In the genomic region with DNA sequence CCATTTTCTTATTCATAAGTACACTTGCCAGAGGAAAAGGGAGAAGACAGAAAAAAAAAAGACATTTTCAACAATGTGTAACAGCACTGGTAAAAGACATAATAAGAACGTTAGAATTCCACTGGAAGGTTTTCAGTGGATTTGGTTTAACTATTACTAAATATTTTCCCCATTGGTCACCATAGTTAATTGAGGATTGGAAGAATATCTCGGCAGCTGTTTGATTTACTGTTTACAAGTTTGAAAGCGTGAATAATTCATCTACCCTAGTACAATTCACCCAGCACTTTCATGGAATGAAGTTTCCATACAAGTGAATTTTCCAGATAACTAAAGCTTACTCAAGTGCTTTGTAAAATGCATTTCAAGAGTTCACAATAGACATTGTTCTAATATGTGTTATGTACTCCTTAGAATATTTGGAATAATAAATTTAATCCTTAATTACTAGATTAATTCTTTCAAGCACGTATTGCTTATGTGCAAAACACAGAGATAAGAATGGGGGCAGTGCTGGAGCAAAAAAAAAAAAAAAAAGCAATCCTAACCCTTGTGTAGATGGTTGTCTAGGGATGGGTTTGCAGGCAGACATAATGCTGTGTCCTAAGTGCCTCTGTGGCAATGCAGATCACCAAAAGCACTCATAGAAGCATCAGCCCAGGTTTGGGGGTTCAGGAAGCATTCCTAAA, we compare ENCODE assay signal across 18 cellular contexts. TPM values are rescaled to one million over a fixed set of nuclear protein-coding genes. Genes with fewer than 3 reads are reported as not detected.
DNase-seq lines count a peak whose midpoint lies in the region; ATAC-seq, FAIRE-seq and TF ChIP-seq lines count a peak whose summit lies in the region.
"Had no signal": no experiment of that assay in that cellular context is flagged by ENCODE, and none has a peak within 500 bp of the region (broad histone marks: within the 10 kb centered on the region; RNA-seq: fewer than 3 reads in every experiment).

No MANE protein-coding gene starts in this region.

- H3K23me2 ChIP-seq in H1 (ENCODE audit: low read depth, low read length), result no peaks in the 10 kb centered on the region

- H2BK5ac ChIP-seq in H1 (ENCODE audit: low read depth, low read length), result no peak overlapping the region

- no peaks in the 10 kb centered on the region for H4K20me1 ChIP-seq in OCI-LY3 (ENCODE audit: insufficient read depth, low read length)
- no peaks in the 10 kb centered on the region for H4K20me1 ChIP-seq in H1 (replicated peaks in 1 of 2; ENCODE audit: control insufficient read depth in 1 of 2, insufficient read depth in 2 of 2, low read length in 2 of 2)

- ATAC-seq in HG02763 (IDR thresholded peaks at IDR 0.05; ENCODE audit: unreplicated experiment), result no peak
- ATAC-seq: body of pancreas had no signal

- H2BK12ac ChIP-seq in H1 (ENCODE audit: low read depth, low read length), result no peak overlapping the region

- no peak overlapping the region for H3K27ac ChIP-seq in OCI-LY3 (ENCODE audit: low read length)
- no peak overlapping the region for H3K27ac ChIP-seq in H1 (ENCODE audit: low read depth, low read length)
- H3K27ac ChIP-seq: body of pancreas, ovary had no signal

- TF ChIP-seq CTCF in OCI-LY3 (IDR thresholded peaks at IDR 0.05; ENCODE audit: low read depth, low read length), result no peak
- TF ChIP-seq CTCF in H1 (IDR thresholded peaks at IDR 0.05; ENCODE audit: control extremely low read depth in 1 of 3, insufficient read depth in 1 of 3, low read depth in 1 of 3, low read length in 3 of 3), result no peak

- CTCF ChIA-PET in H1 (lab: Charles Lee; ENCODE audit: partially characterized antibody), result interaction anchor here (0.7 to 7.0 kb wide), 6 partner anchors 11 to 535 kb away, joined by 3 to 34 read pairs (median 4); no protein-coding TSS in a partner anchor

- DNase-seq in DMS53 treated with DMSO at 0.1 percent for 48 hours (lab: John Stamatoyannopoulos, UW; ENCODE audit: unreplicated experiment), result peak; percentile 36
- DNase-seq in H1 (ENCODE audit: low read depth in 1 of 2, low spot score in 2 of 2), result no peak
- DNase-seq in renal cortical epithelial cell (ENCODE audit: low read depth), result peak; percentile 71
- no peak for DNase-seq in cortex of kidney (lab: John Stamatoyannopoulos, UW)
- no peak for DNase-seq in NCI-H1105 (lab: John Stamatoyannopoulos, UW)
- no peak for DNase-seq in NOMO-1 treated with dmso at 0.1 percent for 144 hours (lab: John Stamatoyannopoulos, UW; ENCODE audit: unreplicated experiment)
- DNase-seq: BE2C; body of pancreas; DMS79 treated with DMSO at 0.1 percent for 48 hours; effector CD8-positive, alpha-beta T cell; NCI-H1092 treated with DMSO at 0.1 percent for 48 hours; NCI-H2227 treated with DMSO at 0.1 percent for 48 hours; ovary; stimulated activated CD4-positive, alpha-beta T cell treated with anti-CD3 and anti-CD28 coated beads, Interleukin-12 subunit alpha, Interleukin-12 subunit beta, amount 100 ng/mL, for 4 hours had no signal

- no peak overlapping the region for H3K14ac ChIP-seq in H1 (ENCODE audit: insufficient read length)

- peak overlapping the region; percentile 24; the same call in 1 of the 2 replicates for H3K4me2 ChIP-seq in OCI-LY3 (ENCODE audit: low read length)
- no peak overlapping the region for H3K4me2 ChIP-seq in H1 (ENCODE audit: insufficient read depth in 1 of 2, low read depth in 2 of 2, low read length in 2 of 2)

- H3K4me1 ChIP-seq in OCI-LY3 (ENCODE audit: low read length) (no peaks in the 10 kb centered on the region), H1 (replicated peaks in 1 of 4; ENCODE audit: control insufficient read depth in 3 of 4, insufficient read depth in 4 of 4, low read length in 3 of 4) (peaks cover 0 to 2% (median under 1%) of the 10 kb centered on the region in 4 experiments; a peak in 2 of 7 replicates)
- H3K4me1 ChIP-seq: BE2C, body of pancreas had no signal

- POLR2A ChIA-PET in H1 (lab: Charles Lee; ENCODE audit: partially characterized antibody), result no interaction called here

- no peak overlapping the region for H4K91ac ChIP-seq in H1 (replicated peaks; ENCODE audit: insufficient read length, low read length)

- H2AK5ac ChIP-seq in H1 (ENCODE audit: low read depth, low read length), result no peak overlapping the region

- H3K79me1 ChIP-seq in H1 (ENCODE audit: low read depth, low read length), result no peaks in the 10 kb centered on the region

- H3K36me3 ChIP-seq in OCI-LY3 (replicated peaks; ENCODE audit: low read depth, low read length) (no peaks in the 10 kb centered on the region), H1 (ENCODE audit: control insufficient read depth in 2 of 4, insufficient read depth in 4 of 4, low read length in 3 of 4) (no peaks in the 10 kb centered on the region)
- H3K36me3 ChIP-seq: BE2C, ovary had no signal

- H3K4me3 ChIP-seq in OCI-LY3 (ENCODE audit: low read length) (no peak overlapping the region), H1 (ENCODE audit: extremely low read depth in 1 of 4, insufficient read depth in 2 of 4, low read depth in 3 of 4, low read length in 4 of 4) (no peak overlapping the region)
- H3K4me3 ChIP-seq: body of pancreas, ovary had no signal

- H2BK120ac ChIP-seq in H1 (replicated peaks; ENCODE audit: low read depth, low read length), result no peak overlapping the region

- H3K9me3 ChIP-seq in OCI-LY3 (ENCODE audit: insufficient read depth, low read length) (no peaks in the 10 kb centered on the region), H1 (ENCODE audit: insufficient read depth in 2 of 2, low read depth in 1 of 2, low read length in 1 of 2) (no peaks in the 10 kb centered on the region; a peak in 1 of 4 replicates)
- H3K9me3 ChIP-seq: BE2C, ovary had no signal

- H4K8ac ChIP-seq in H1 (ENCODE audit: extremely low read depth, insufficient read depth, low read length), result no peak overlapping the region

- H3K23ac ChIP-seq in H1 (ENCODE audit: insufficient read length), result no peak overlapping the region

- TF ChIP-seq RAD21 in H1 (IDR thresholded peaks at IDR 0.05 in 1 of 2, conservative IDR thresholded peaks at IDR 0.05 in 1 of 2; ENCODE audit: low read depth in 2 of 2, low read length in 2 of 2), result no peak

- H2BK20ac ChIP-seq in H1 (ENCODE audit: low read length), result no peak overlapping the region

- 90% methylated on average over 4 of the region's 4 CpGs; no CpG with 5 or more reads in 1 of the 2 experiments for WGBS in H1 (ENCODE audit: extremely low coverage in 1 of 2, insufficient coverage in 1 of 2, insufficient read length in 1 of 2, insufficient replicate concordance in 2 of 2, low coverage in 1 of 2, low lambda C conversion rate in 2 of 2, missing lambda C conversion rate in 1 of 2), 2 experiments

- H3K18ac ChIP-seq in H1 (ENCODE audit: extremely low read depth, low read length), result no peak overlapping the region

- H3K56ac ChIP-seq in H1 (replicated peaks; ENCODE audit: insufficient read length, low read depth, low read length), result no peak overlapping the region

- no peaks in the 10 kb centered on the region for H3K27me3 ChIP-seq in OCI-LY3 (ENCODE audit: low read depth, low read length)
- no peaks in the 10 kb centered on the region for H3K27me3 ChIP-seq in H1 (replicated peaks in 1 of 4; ENCODE audit: control insufficient read depth in 3 of 4, extremely low read depth in 1 of 4, insufficient read depth in 3 of 4, low read length in 3 of 4)
- H3K27me3 ChIP-seq: BE2C, body of pancreas, ovary had no signal

- TF ChIP-seq POLR2A in H1 (IDR thresholded peaks at IDR 0.05; ENCODE audit: control extremely low read depth in 1 of 2, low read depth in 2 of 2, low read length in 2 of 2), result no peak

- H3K9ac ChIP-seq in OCI-LY3 (ENCODE audit: low read length) (no peak overlapping the region), H1 (replicated peaks in 1 of 4; ENCODE audit: extremely low read depth in 1 of 4, low read depth in 3 of 4, low read length in 3 of 4) (no peak overlapping the region)

- H2AFZ ChIP-seq in OCI-LY3 (ENCODE audit: low read depth, low read length) (0 out of 2 replicates have a peak overlapping the region, but pooled peaks have one; percentile 21), H1 (ENCODE audit: low read length) (0 out of 2 replicates have a peak overlapping the region, but pooled peaks have one; percentile 24)

- no peak overlapping the region for H4K5ac ChIP-seq in H1 (ENCODE audit: insufficient read length, low read depth, low read length)

- H2BK15ac ChIP-seq in H1 (ENCODE audit: low read length), result no peak overlapping the region

- H3K4ac ChIP-seq in H1 (replicated peaks; ENCODE audit: insufficient read length, low read depth, low read length), result no peak overlapping the region

- no peaks in the 10 kb centered on the region for H3K79me2 ChIP-seq in OCI-LY3 (ENCODE audit: low read length)
- no peaks in the 10 kb centered on the region for H3K79me2 ChIP-seq in H1 (ENCODE audit: control insufficient read depth in 1 of 2, insufficient read depth in 2 of 2, low read length in 2 of 2)

- TF ChIP-seq EP300 in H1 (IDR thresholded peaks at IDR 0.05; ENCODE audit: borderline replicate concordance in 1 of 2, low read depth in 2 of 2, low read length in 2 of 2), result no peak

- FAIRE-seq in H1 (lab: Jason Lieb, UNC), result no peak
- FAIRE-seq: frontal cortex had no signal

TF ChIP-seq in H1, 55 proteins besides CTCF, POLR2A, EP300 and RAD21 (continues in another document):
- no peak for TF ChIP-seq TEAD4 (IDR thresholded peaks at IDR 0.05; ENCODE audit: low read depth, low read length)
- no peak for TF ChIP-seq RBBP5 (IDR thresholded peaks at IDR 0.05; ENCODE audit: borderline replicate concordance, low read depth, low read length)
- TF ChIP-seq JUND (IDR thresholded peaks at IDR 0.05; ENCODE audit: low read length), result no peak
- no peak for TF ChIP-seq BCL11A (IDR thresholded peaks at IDR 0.05; ENCODE audit: low read depth in 2 of 2, low read length in 2 of 2)
- TF ChIP-seq CHD1 (IDR thresholded peaks at IDR 0.05; ENCODE audit: low read depth, low read length), result no peak
- no peak for TF ChIP-seq JUN (IDR thresholded peaks at IDR 0.05; ENCODE audit: low read depth, low read length)
- no peak for TF ChIP-seq ASH2L (IDR thresholded peaks at IDR 0.05; ENCODE audit: low read length)
- TF ChIP-seq POU5F1 (IDR thresholded peaks at IDR 0.05; ENCODE audit: low read depth, low read length), result no peak
- no peak for TF ChIP-seq POLR2AphosphoS5 (IDR thresholded peaks at IDR 0.05; ENCODE audit: low read depth, low read length)
- TF ChIP-seq MAX (IDR thresholded peaks at IDR 0.05), result no peak

RNA-seq across cellular contexts. Expression of gene ENPEP, which starts 57.1 kb away (rescaled TPM):
- total RNA-seq in H1 (2021; fragmentation: NEBNext Ultra II Directional; extraction: Animal tissue kit (Norgen Biotek cat#: 25700)), result 0.61 and 0.63 TPM in 2 replicates
- 0.09 and 0.16 TPM in 2 replicates for polyA plus RNA-seq in H1 (2011; rRNA removed)
- 0.12 TPM for polyA plus RNA-seq in H1 (2011; cell fraction: cytosol; rRNA removed)
- 0.13 TPM for polyA plus RNA-seq in H1 (2011; cell fraction: nucleus; rRNA removed)
- 0.10 to 1.1 TPM (median 0.27 TPM) in 4 replicates for polyA plus RNA-seq in H1 (2012, experiment 1 of 2)
- polyA plus RNA-seq in H1 (2012, experiment 2 of 2), result not detected
- polyA plus RNA-seq in H1 (2013, experiment 1 of 2), result 0.22 TPM
- 0.24 TPM for polyA plus RNA-seq in H1 (2013, experiment 2 of 2)
- polyA minus RNA-seq in H1 (2011; rRNA and poly(A)+ RNA removed), result 0.63 and 1.1 TPM in 2 replicates
- polyA minus RNA-seq in H1 (2011; cell fraction: cytosol; rRNA and poly(A)+ RNA removed), result not detected
- 1.3 TPM for polyA minus RNA-seq in H1 (2011; cell fraction: nucleus; rRNA and poly(A)+ RNA removed)
- 21.9 and 115 TPM in 2 replicates for total RNA-seq in renal cortical epithelial cell
- total RNA-seq: activated CD8-positive, alpha-beta memory T cell treated with anti-CD3 and anti-CD28 coated beads for 36 hours had no signal

Comparison
In these comparisons a context has a peak if more than half of its experiments do, and no peak if none do; other contexts are left out.
1. DNase-seq: peak in DMS53 treated with DMSO at 0.1 percent for 48 hours (single experiment) and renal cortical epithelial cell (single experiment); none in H1 (0 of 2), cortex of kidney (single experiment), NCI-H1105 (single experiment) and NOMO-1 treated with dmso at 0.1 percent for 144 hours (single experiment).
2. RNA of gene ENPEP, which starts 57.1 kb away (total RNA-seq): 21.9 to 115 TPM in renal cortical epithelial cell; 0.61 to 0.63 TPM in H1; every median in the first group is over 10 times any median in the second.